ENCODE assay signal across 10 cellular contexts in the genomic region with DNA sequence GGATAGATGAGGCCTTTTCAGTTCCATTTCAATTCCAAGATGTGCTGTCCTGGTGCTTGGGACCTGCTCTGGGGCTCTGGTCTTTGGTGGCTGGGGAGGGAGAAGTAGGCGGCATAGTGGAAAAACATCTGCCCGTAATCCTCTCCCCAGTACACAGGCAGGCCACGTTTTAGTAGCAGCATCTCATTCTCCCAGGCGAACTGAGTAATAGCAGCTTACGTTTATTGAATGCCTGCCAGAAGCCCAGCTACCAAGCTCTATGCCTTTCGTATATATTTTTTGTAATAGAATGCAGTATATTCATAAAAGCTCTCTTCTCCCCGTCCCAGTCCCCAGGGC.
DNase-seq lines count a peak whose midpoint lies in the region; ATAC-seq and TF ChIP-seq lines count a peak whose summit lies in the region.
"Had no signal": no experiment of that assay in that cellular context is flagged by ENCODE, and none has a peak within 500 bp of the region (broad histone marks: within the 10 kb centered on the region; RNA-seq: fewer than 3 reads in every experiment).

No MANE protein-coding gene starts in this region.

- H3K27ac ChIP-seq in HEK293 (ENCODE audit: extremely low read depth, low read depth, low read length) (no peak overlapping the region), substantia nigra (ENCODE audit: low read depth, low read length, poor library complexity, severe bottlenecking) (peak overlapping the region; percentile 72)

- CTCF ChIA-PET in HEK293 (lab: Yijun Ruan, JAX) = interaction anchor here (0.9 to 4.0 kb wide), 4 partner anchors 11 to 77 kb away, joined by 3 to 28 read pairs (median 4); no protein-coding TSS in a partner anchor

- TF ChIP-seq CTCF in HEK293 (tag by site-specific recombination; IDR thresholded peaks at IDR 0.05) (no peak), astrocyte of the spinal cord (IDR thresholded peaks at IDR 0.05; ENCODE audit: low read depth, low read length) (no peak)

- H3K9me3 ChIP-seq in HEK293 (ENCODE audit: control insufficient read depth, insufficient read depth, low read depth, low read length) = no peaks in the 10 kb centered on the region

- POLR2A ChIA-PET in HEK293 (lab: Yijun Ruan, JAX) = interaction anchor here (1.1 to 3.5 kb wide), 3 partner anchors 11 to 34 kb away, joined by 4 to 19 read pairs (median 7); partner anchors contain the start of genes ACO2, PHF5A and TOB2

- ATAC-seq in GM21390 (IDR thresholded peaks at IDR 0.05; ENCODE audit: unreplicated experiment) = no peak

- no peaks in the 10 kb centered on the region for H3K4me1 ChIP-seq in HEK293 (ENCODE audit: control insufficient read depth, insufficient read depth, low read length)

- DNase-seq in astrocyte of the spinal cord (ENCODE audit: low read depth, low spot score) (peak; percentile 82), iris pigment epithelial cell (ENCODE audit: low read depth) (peak; percentile 94), substantia nigra (lab: John Stamatoyannopoulos, UW) (peak in 2 of 49 donors; percentile 19 to 44), RKO (ENCODE audit: low spot score) (no peak), NCI-H446 (lab: John Stamatoyannopoulos, UW) (no peak)
- DNase-seq: NCI-H2029; SIG-M5; stimulated activated CD4-positive, alpha-beta T cell treated with anti-CD3 and anti-CD28 coated beads, Interleukin-2, amount 100 ng/mL, for 48 hours had no signal

- peaks cover 3 to 7% of the 10 kb centered on the region in 2 experiments; a peak in 2 of 3 replicates for H3K36me3 ChIP-seq in HEK293 (ENCODE audit: control insufficient read depth in 2 of 2, insufficient read depth in 1 of 2, low read length in 2 of 2)

- H3K4me3 ChIP-seq in HEK293 (ENCODE audit: low read depth, low read length) (no peak overlapping the region), astrocyte of the spinal cord (ENCODE audit: low read depth, low read length) (no peak overlapping the region)

- in situ Hi-C loops in astrocyte of the spinal cord (cut with HindIII; ENCODE audit: low sequenced_read_pairs) = no loop called here

TF ChIP-seq in HEK293, 187 proteins besides CTCF, POLR2A, EP300 and RAD21:
- 0 out of 2 replicates have a peak, but pooled peaks have one; percentile 3 for TF ChIP-seq MZF1 (tag by site-specific recombination; IDR thresholded peaks at IDR 0.05; ENCODE audit: borderline replicate concordance)
- no peak for TF ChIP-seq ZNF707 (tag by site-specific recombination; IDR thresholded peaks at IDR 0.05)
- TF ChIP-seq, protein P1, sequence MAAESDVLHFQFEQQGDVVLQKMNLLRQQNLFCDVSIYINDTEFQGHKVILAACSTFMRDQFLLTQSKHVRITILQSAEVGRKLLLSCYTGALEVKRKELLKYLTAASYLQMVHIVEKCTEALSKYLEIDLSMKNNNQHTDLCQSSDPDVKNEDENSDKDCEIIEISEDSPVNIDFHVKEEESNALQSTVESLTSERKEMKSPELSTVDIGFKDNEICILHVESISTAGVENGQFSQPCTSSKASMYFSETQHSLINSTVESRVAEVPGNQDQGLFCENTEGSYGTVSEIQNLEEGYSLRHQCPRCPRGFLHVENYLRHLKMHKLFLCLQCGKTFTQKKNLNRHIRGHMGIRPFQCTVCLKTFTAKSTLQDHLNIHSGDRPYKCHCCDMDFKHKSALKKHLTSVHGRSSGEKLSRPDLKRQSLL (tag by site-specific recombination; IDR thresholded peaks at IDR 0.05) = no peak
TF ChIP-seq in HEK293: peak in this region for 1.

Comparison
In these comparisons a context has a peak if more than half of its experiments do, and no peak if none do; other contexts are left out.
1. DNase-seq: peak in astrocyte of the spinal cord (single experiment) and iris pigment epithelial cell (single experiment); none in RKO (single experiment) and NCI-H446 (0 of 2).